1 cellular context compared by ENCODE assay signal in genomic region chrX:153931748-153932147, GRCh38.
TF ChIP-seq lines count a peak whose summit lies in the region.

No MANE protein-coding gene starts in this region.

TF ChIP-seq in HEK293T, 16 proteins besides CTCF, POLR2A, EP300 and RAD21 (continued from another document):
- no peak for TF ChIP-seq PKNOX1 (IDR thresholded peaks at IDR 0.05)
